In genomic region chr10:79442171-79443040, GRCh38 we compare ENCODE assay signal across 12 cellular contexts. TPM values are rescaled to one million over a fixed set of nuclear protein-coding genes. Genes with fewer than 3 reads are reported as not detected.
A peak's percentile ranks its signal among the peaks of the same experiment; 100 is the strongest.
DNase-seq lines count a peak whose midpoint lies in the region; ATAC-seq and TF ChIP-seq lines count a peak whose summit lies in the region.
"Had no signal": no experiment of that assay in that cellular context is flagged by ENCODE, and none has a peak within 500 bp of the region (broad histone marks: within the 10 kb centered on the region; RNA-seq: fewer than 3 reads in every experiment).

No MANE protein-coding gene starts in this region.

- H3K4me1 Mint-ChIP-seq in GM23338: peaks cover 22% of the 10 kb centered on the region
- H3K4me1 Mint-ChIP-seq in activated CD4-positive, alpha-beta T cell treated with anti-CD3 and anti-CD28 coated beads, Interleukin-2, amount 10 ng/mL, durations not matched to agents 7 days and 5 days: peaks cover 24% of the 10 kb centered on the region

- H2AFZ ChIP-seq in GM23248 (no peak overlapping the region), GM23338 (no peak overlapping the region)

- CTCF ChIA-PET in activated CD4-positive, alpha-beta T cell treated with anti-CD3 and anti-CD28 coated beads, Interleukin-2, amount 10 ng/mL, durations not matched to agents 7 days and 5 days (lab: Charles Lee): interaction anchor here (1.4 to 1.5 kb wide), 2 partner anchors 12 to 68 kb away, joined by 3 to 6 read pairs; no protein-coding TSS in a partner anchor

- H3K4me3 ChIP-seq in GM23248 (peak overlapping the region; percentile 88; the same call in 1 of the 2 replicates), stomach (peak overlapping the region; percentile 89 to 94 (median 92)), GM23338 (no peak overlapping the region)
- H3K4me3 ChIP-seq: SK-N-MC had no signal

- TF ChIP-seq EP300 in stomach (IDR thresholded peaks at IDR 0.05): no peak

- in situ Hi-C loops in GM23248 (cut with MboI): no loop called here

- H3K9me3 Mint-ChIP-seq in GM23338: peaks cover 3% of the 10 kb centered on the region; the same call in 1 of the 3 replicates
- H3K9me3 Mint-ChIP-seq in activated CD4-positive, alpha-beta T cell treated with anti-CD3 and anti-CD28 coated beads, Interleukin-2, amount 10 ng/mL, durations not matched to agents 7 days and 5 days: no peaks in the 10 kb centered on the region
- H3K9me3 Mint-ChIP-seq: activated naive CD4-positive, alpha-beta T cell treated with anti-CD3 and anti-CD28 coated beads, Interleukin-2, amount 10 ng/mL, durations not matched to agents 7 days and 5 days; endodermal cell had no signal

- H3K4me2 ChIP-seq in GM23248 (ENCODE audit: unreplicated experiment) (peak overlapping the region; percentile 98), GM23338 (no peak overlapping the region)

- intact Hi-C loops in stomach (cut with DNase I; ENCODE audit: low total_unique reads): no loop called here

- TF ChIP-seq POLR2A in stomach (IDR thresholded peaks at IDR 0.05): no peak

- no peaks in the 10 kb centered on the region for H3K9me2 ChIP-seq in GM23248 (ENCODE audit: insufficient read depth)
- H3K9me2 ChIP-seq in GM23338 (ENCODE audit: insufficient read depth): no peaks in the 10 kb centered on the region

- H3F3A ChIP-seq in GM23248 (ENCODE audit: insufficient read depth) (peaks cover 29% of the 10 kb centered on the region), GM23338 (replicated peaks; ENCODE audit: low read depth) (no peaks in the 10 kb centered on the region)

- H3K4me3 Mint-ChIP-seq in GM23338: no peak overlapping the region
- H3K4me3 Mint-ChIP-seq in activated CD4-positive, alpha-beta T cell treated with anti-CD3 and anti-CD28 coated beads, Interleukin-2, amount 10 ng/mL, durations not matched to agents 7 days and 5 days: no peak overlapping the region
- H3K4me3 Mint-ChIP-seq: activated naive CD4-positive, alpha-beta T cell treated with anti-CD3 and anti-CD28 coated beads, Interleukin-2, amount 10 ng/mL, durations not matched to agents 7 days and 5 days; endodermal cell had no signal

- H3K27me3 ChIP-seq in GM23248 (replicated peaks; ENCODE audit: insufficient read depth) (no peaks in the 10 kb centered on the region), stomach (no peaks in the 10 kb centered on the region), GM23338 (ENCODE audit: insufficient read depth) (peaks cover 25% of the 10 kb centered on the region)

- no peak for ATAC-seq in GM23338

- peaks cover 29% of the 10 kb centered on the region for H3K27me3 Mint-ChIP-seq in GM23338 (ENCODE audit: insufficient read depth, low read depth, poor library complexity)
- H3K27me3 Mint-ChIP-seq in activated CD4-positive, alpha-beta T cell treated with anti-CD3 and anti-CD28 coated beads, Interleukin-2, amount 10 ng/mL, durations not matched to agents 7 days and 5 days: peaks cover 29% of the 10 kb centered on the region

- no peak for TF ChIP-seq CTCF in stomach (IDR thresholded peaks at IDR 0.05)
- TF ChIP-seq CTCF in GM23338 (conservative IDR thresholded peaks at IDR 0.05; ENCODE audit: low read depth in 2 of 2): no peak

- no peaks in the 10 kb centered on the region for H3K36me3 Mint-ChIP-seq in GM23338 (ENCODE audit: low read depth)
- H3K36me3 Mint-ChIP-seq in activated CD4-positive, alpha-beta T cell treated with anti-CD3 and anti-CD28 coated beads, Interleukin-2, amount 10 ng/mL, durations not matched to agents 7 days and 5 days (ENCODE audit: low read depth): no peaks in the 10 kb centered on the region
- H3K36me3 Mint-ChIP-seq: activated naive CD4-positive, alpha-beta T cell treated with anti-CD3 and anti-CD28 coated beads, Interleukin-2, amount 10 ng/mL, durations not matched to agents 7 days and 5 days had no signal

- POLR2A ChIA-PET in activated CD4-positive, alpha-beta T cell treated with anti-CD3 and anti-CD28 coated beads, Interleukin-2, amount 10 ng/mL, durations not matched to agents 7 days and 5 days (lab: Charles Lee): no interaction called here

- no peak overlapping the region for H3K27ac Mint-ChIP-seq in GM23338
- H3K27ac Mint-ChIP-seq in activated CD4-positive, alpha-beta T cell treated with anti-CD3 and anti-CD28 coated beads, Interleukin-2, amount 10 ng/mL, durations not matched to agents 7 days and 5 days: no peak overlapping the region
- H3K27ac Mint-ChIP-seq: activated naive CD4-positive, alpha-beta T cell treated with anti-CD3 and anti-CD28 coated beads, Interleukin-2, amount 10 ng/mL, durations not matched to agents 7 days and 5 days; endodermal cell had no signal

- peaks cover 1% of the 10 kb centered on the region; the same call in 1 of the 2 replicates for H3K36me3 ChIP-seq in GM23248 (ENCODE audit: low read depth)
- H3K36me3 ChIP-seq in stomach: peaks cover 0 to 3% (median 0%) of the 10 kb centered on the region in 4 donors
- no peaks in the 10 kb centered on the region for H3K36me3 ChIP-seq in GM23338 (ENCODE audit: insufficient read depth)

- H3K79me2 ChIP-seq in GM23248 (ENCODE audit: insufficient read depth) (peaks cover 68% of the 10 kb centered on the region), GM23338 (replicated peaks; ENCODE audit: insufficient read depth) (no peaks in the 10 kb centered on the region)

- H4K20me1 ChIP-seq in GM23248 (ENCODE audit: insufficient read depth) (no peaks in the 10 kb centered on the region), GM23338 (replicated peaks; ENCODE audit: insufficient read depth) (no peaks in the 10 kb centered on the region; the same call in 1 of the 2 replicates)

- H3K27ac ChIP-seq in GM23248 (peak overlapping the region; percentile 80), stomach (peak overlapping the region in 4 of 5 donors; percentile 95 to 99 (median 97)), GM23338 (ENCODE audit: low read depth) (no peak overlapping the region)
- H3K27ac ChIP-seq: SK-N-MC had no signal

- H3K4me1 ChIP-seq in GM23248 (ENCODE audit: insufficient read depth) (peaks cover 40% of the 10 kb centered on the region), stomach (peaks cover 63 to 90% (median 76%) of the 10 kb centered on the region in 4 donors), GM23338 (ENCODE audit: insufficient read depth) (peaks cover 11% of the 10 kb centered on the region)

- no peaks in the 10 kb centered on the region for H3K9me3 ChIP-seq in GM23248 (ENCODE audit: low read depth)
- H3K9me3 ChIP-seq in stomach: no peaks in the 10 kb centered on the region
- H3K9me3 ChIP-seq: Caco-2 had no signal

- DNase-seq in GM23248 (no peak), cerebellum (ENCODE audit: low spot score) (peak; percentile 26), mesenteric fat pad (ENCODE audit: low spot score) (peak; percentile 84), stomach (no peak), cerebellar nuclear complex (lab: John Stamatoyannopoulos, UW) (no peak), GM23338 (ENCODE audit: low spot score) (no peak), GM19238 (ENCODE audit: insufficient read length, low spot score) (no peak)
- no peak for DNase-seq in activated CD4-positive, alpha-beta T cell treated with anti-CD3 and anti-CD28 coated beads, Interleukin-2, amount 10 ng/mL, durations not matched to agents 7 days and 5 days
- DNase-seq: activated naive CD4-positive, alpha-beta T cell treated with anti-CD3 and anti-CD28 coated beads, Interleukin-2, amount 10 ng/mL, durations not matched to agents 7 days and 5 days; Caco-2; endodermal cell had no signal

- WGBS in GM23248 (ENCODE audit: low coverage in 1 of 2, low lambda C conversion rate in 2 of 2, missing lambda C conversion rate in 2 of 2), 2 experiments: 63 to 67% methylated on average over 14 of the region's 14 CpGs
- 77 to 82% (median 80%) methylated on average over 14 of the region's 14 CpGs for WGBS in stomach, 5 donors

- H3K9ac ChIP-seq in GM23248: peak overlapping the region; percentile 87

TF ChIP-seq in GM23338, 12 proteins besides CTCF, POLR2A, EP300 and RAD21 (continues in another document):
- TF ChIP-seq EZH2phosphoT487 (IDR thresholded peaks at IDR 0.05; ENCODE audit: unreplicated experiment): no peak
- TF ChIP-seq NANOG (IDR thresholded peaks at IDR 0.05; ENCODE audit: borderline replicate concordance): no peak

RNA-seq across cellular contexts. Expression of gene ZCCHC24, which starts 3.0 kb away (rescaled TPM):
- total RNA-seq in GM23248 (2014; rRNA removed; shearing (Covaris generic)): 30.3 and 34.0 TPM in 2 replicates
- polyA plus RNA-seq in GM23248 (2016; fragmentation: Nextera tagmentation; extraction: Ambion mirVana) (29.3 and 30.4 TPM in 2 replicates), stomach (10 to 100 TPM; 13.3 to 53.0 (median 45.3) TPM), GM23338 (2016; fragmentation: Nextera tagmentation; extraction: Ambion mirVana) (2.0 and 2.9 TPM in 2 replicates)
- total RNA-seq in cerebellum (18.9 TPM), mesenteric fat pad (90.8 TPM), stomach (10 to 100 TPM in 4 of 5 donors, 1 to 10 TPM in 1; 9.7 to 60.3 (median 28.0) TPM)
- 7.2 and 10.1 TPM in 2 replicates for total RNA-seq in GM23338 (2014; rRNA removed; shearing (Covaris generic))
- total RNA-seq in activated CD4-positive, alpha-beta T cell treated with anti-CD3 and anti-CD28 coated beads, Interleukin-2, amount 10 ng/mL, durations not matched to agents 7 days and 5 days: under 1 TPM; 0.52 to 0.73 TPM

Comparison
In these comparisons a context has a peak if more than half of its experiments do, and no peak if none do; other contexts are left out.
1. DNase-seq: peak in cerebellum (single experiment) and mesenteric fat pad (single experiment); none in GM23248 (single experiment), stomach (single experiment), cerebellar nuclear complex (0 of 2), GM23338 (single experiment), GM19238 (single experiment) and activated CD4-positive, alpha-beta T cell treated with anti-CD3 and anti-CD28 coated beads, Interleukin-2, amount 10 ng/mL, durations not matched to agents 7 days and 5 days (single experiment).